7 cellular contexts compared by ENCODE assay signal in genomic region chr4:139987511-139987868, GRCh38.
DNase-seq lines count a peak whose midpoint lies in the region; ATAC-seq and TF ChIP-seq lines count a peak whose summit lies in the region.
"Not testable (repeated sequence)": the region's sequence is repeated elsewhere in the genome, so short reads cannot be mapped to it uniquely, and the experiment has no call there.

No MANE protein-coding gene starts in this region.

- H4K20me1 ChIP-seq in PC-3 (ENCODE audit: low read length): not testable (repeated sequence)

- intact Hi-C loops in PC-3 (cut with micrococcal nuclease): not testable (repeated sequence)
- intact Hi-C loops in sigmoid colon (cut with DNase I): loop anchor here (5.0 kb wide), 1 partner anchor 70 kb away; no protein-coding TSS in a partner anchor

- CTCF ChIA-PET in PC-3 (lab: Charles Lee): not testable (repeated sequence)

- H3K4me3 ChIP-seq in PC-3 (ENCODE audit: low read length); sigmoid colon: not testable (repeated sequence)
- H3K4me3 ChIP-seq in endocrine pancreas (ENCODE audit: control insufficient read depth, insufficient read depth, low read length): peak overlapping the region; percentile 44

- TF ChIP-seq CTCF in PC-3 (conservative IDR thresholded peaks at IDR 0.05; ENCODE audit: low read depth, low read length); glutamatergic neuron (IDR thresholded peaks at IDR 0.05; ENCODE audit: partially characterized antibody, unreplicated experiment); neural crest cell (conservative IDR thresholded peaks at IDR 0.05); sigmoid colon (IDR thresholded peaks at IDR 0.05): not testable (repeated sequence)

- not testable (repeated sequence) for H3K27me3 ChIP-seq in PC-3 (ENCODE audit: low read length); endocrine pancreas (ENCODE audit: control insufficient read depth, insufficient read depth, low read length); sigmoid colon

- H3K9me3 ChIP-seq in PC-3 (ENCODE audit: low read length); endocrine pancreas (ENCODE audit: control insufficient read depth, low read length); sigmoid colon: not testable (repeated sequence)

- not testable (repeated sequence) for H3K4me3 Mint-ChIP-seq in activated T-cell treated with anti-CD3 and anti-CD28 coated beads, Interleukin-2, amount 50 U/mL, for 72 hours; neural crest cell; stimulated activated effector memory CD8-positive, alpha-beta T cell treated with anti-CD3 and anti-CD28 coated beads, Interleukin-12 subunit alpha, Interleukin-12 subunit beta, amount 100 ng/mL, for 72 hours
- peak overlapping the region; percentile 77 for H3K4me3 Mint-ChIP-seq in glutamatergic neuron (ENCODE audit: unreplicated experiment)

- not testable (repeated sequence) for H3K27ac ChIP-seq in PC-3 (ENCODE audit: low read length)
- H3K27ac ChIP-seq in sigmoid colon: peak overlapping the region in 3 of 4 donors; percentile 34 to 77 (median 74)

- BruUV-seq in PC-3 (replicated peaks; lab: Mats Ljungman, UMichigan): not testable (repeated sequence)

- POLR2A ChIA-PET in PC-3 (lab: Charles Lee; ENCODE audit: unreplicated experiment): not testable (repeated sequence)

- not testable (repeated sequence) for H3K79me2 ChIP-seq in PC-3 (ENCODE audit: low read length)

- not testable (repeated sequence) for H3K9me2 ChIP-seq in PC-3 (replicated peaks; ENCODE audit: low read length)

- H3K9me3 Mint-ChIP-seq in activated T-cell treated with anti-CD3 and anti-CD28 coated beads, Interleukin-2, amount 50 U/mL, for 72 hours; neural crest cell; stimulated activated effector memory CD8-positive, alpha-beta T cell treated with anti-CD3 and anti-CD28 coated beads, Interleukin-12 subunit alpha, Interleukin-12 subunit beta, amount 100 ng/mL, for 72 hours: not testable (repeated sequence)
- peaks cover 17% of the 10 kb centered on the region for H3K9me3 Mint-ChIP-seq in glutamatergic neuron (ENCODE audit: unreplicated experiment)

- H3K27ac Mint-ChIP-seq in activated T-cell treated with anti-CD3 and anti-CD28 coated beads, Interleukin-2, amount 50 U/mL, for 72 hours; stimulated activated effector memory CD8-positive, alpha-beta T cell treated with anti-CD3 and anti-CD28 coated beads, Interleukin-12 subunit alpha, Interleukin-12 subunit beta, amount 100 ng/mL, for 72 hours: not testable (repeated sequence)
- H3K27ac Mint-ChIP-seq in glutamatergic neuron (ENCODE audit: unreplicated experiment) (peak overlapping the region; percentile 98), neural crest cell (ENCODE audit: unreplicated experiment) (peak overlapping the region; percentile 58)

- DNase-seq in PC-3: peak; percentile 23
- peak in 1 of 2 donors; percentile 28 for DNase-seq in activated T-cell treated with anti-CD3 and anti-CD28 coated beads, Interleukin-2, amount 50 U/mL, for 72 hours
- not testable (repeated sequence) for DNase-seq in glutamatergic neuron; neural crest cell (ENCODE audit: low read depth, low spot score); sigmoid colon; stimulated activated effector memory CD8-positive, alpha-beta T cell treated with anti-CD3 and anti-CD28 coated beads, Interleukin-12 subunit alpha, Interleukin-12 subunit beta, amount 100 ng/mL, for 72 hours (ENCODE audit: low spot score in 2 of 2)

- H3K27me3 Mint-ChIP-seq in activated T-cell treated with anti-CD3 and anti-CD28 coated beads, Interleukin-2, amount 50 U/mL, for 72 hours (ENCODE audit: low read depth): peaks cover 11% of the 10 kb centered on the region
- not testable (repeated sequence) for H3K27me3 Mint-ChIP-seq in glutamatergic neuron (ENCODE audit: unreplicated experiment); neural crest cell (ENCODE audit: low read depth)

- not testable (repeated sequence) for H3K4me2 ChIP-seq in PC-3 (ENCODE audit: low read length)

- H3K36me3 ChIP-seq in PC-3 (ENCODE audit: low read depth, low read length); endocrine pancreas (ENCODE audit: control insufficient read depth, insufficient read depth, low read length); sigmoid colon: not testable (repeated sequence)

- not testable (repeated sequence) for H3K9ac ChIP-seq in PC-3 (ENCODE audit: low read length); endocrine pancreas (ENCODE audit: control insufficient read depth, insufficient read depth, low read length)

- not testable (repeated sequence) for H2AFZ ChIP-seq in PC-3 (ENCODE audit: low read length)

- TF ChIP-seq EP300 in sigmoid colon (IDR thresholded peaks at IDR 0.05): not testable (repeated sequence)

- H3K4me1 ChIP-seq in PC-3 (ENCODE audit: insufficient read depth, low read length): not testable (repeated sequence)
- H3K4me1 ChIP-seq in endocrine pancreas (ENCODE audit: control insufficient read depth, insufficient read depth, low read length): peaks cover 18% of the 10 kb centered on the region
- H3K4me1 ChIP-seq in sigmoid colon: peaks cover 0 to 28% (median 20%) of the 10 kb centered on the region in 4 donors

- ATAC-seq in PC-3: not testable (repeated sequence)
- ATAC-seq in activated T-cell treated with anti-CD3 and anti-CD28 coated beads, Interleukin-2, amount 50 U/mL, for 72 hours (replicated peaks in 1 of 2): peak; percentile 33 to 77
- peak; percentile 45 for ATAC-seq in stimulated activated effector memory CD8-positive, alpha-beta T cell treated with anti-CD3 and anti-CD28 coated beads, Interleukin-12 subunit alpha, Interleukin-12 subunit beta, amount 100 ng/mL, for 72 hours

- not testable (repeated sequence) for TF ChIP-seq POLR2A in sigmoid colon (IDR thresholded peaks at IDR 0.05)

- WGBS in sigmoid colon, 2 donors: 84 to 87% methylated on average over 7 of the region's 7 CpGs

- not testable (repeated sequence) for H3F3A ChIP-seq in PC-3 (ENCODE audit: low read length, unreplicated experiment)

- not testable (repeated sequence) for H3K36me3 Mint-ChIP-seq in activated T-cell treated with anti-CD3 and anti-CD28 coated beads, Interleukin-2, amount 50 U/mL, for 72 hours (ENCODE audit: insufficient read depth in 2 of 2); glutamatergic neuron (ENCODE audit: unreplicated experiment); stimulated activated effector memory CD8-positive, alpha-beta T cell treated with anti-CD3 and anti-CD28 coated beads, Interleukin-12 subunit alpha, Interleukin-12 subunit beta, amount 100 ng/mL, for 72 hours
- H3K36me3 Mint-ChIP-seq in neural crest cell (ENCODE audit: low read depth): peaks cover 14% of the 10 kb centered on the region

- peaks cover 20% of the 10 kb centered on the region for H3K4me1 Mint-ChIP-seq in activated T-cell treated with anti-CD3 and anti-CD28 coated beads, Interleukin-2, amount 50 U/mL, for 72 hours (ENCODE audit: low read depth)
- peaks cover 44% of the 10 kb centered on the region for H3K4me1 Mint-ChIP-seq in glutamatergic neuron (ENCODE audit: low read depth, unreplicated experiment)
- H3K4me1 Mint-ChIP-seq in neural crest cell: peaks cover 48% of the 10 kb centered on the region
- not testable (repeated sequence) for H3K4me1 Mint-ChIP-seq in stimulated activated effector memory CD8-positive, alpha-beta T cell treated with anti-CD3 and anti-CD28 coated beads, Interleukin-12 subunit alpha, Interleukin-12 subunit beta, amount 100 ng/mL, for 72 hours
